ENCODE assay signal across 8 cellular contexts in genomic region chr14:34060747-34061050, GRCh38.
DNase-seq lines count a peak whose midpoint lies in the region; ATAC-seq and TF ChIP-seq lines count a peak whose summit lies in the region.

No MANE protein-coding gene starts in this region.

- H3K36me3 ChIP-seq in mucosa of stomach (ENCODE audit: control insufficient read depth, insufficient read depth, low read length) = no peaks in the 10 kb centered on the region

- peak; percentile 19 for ATAC-seq in HG02840 (IDR thresholded peaks at IDR 0.05; ENCODE audit: low FRiP score, unreplicated experiment)

- H3K4me1 ChIP-seq in mucosa of stomach (ENCODE audit: control insufficient read depth, insufficient read depth, low read length) = peaks cover 16% of the 10 kb centered on the region

- no peaks in the 10 kb centered on the region for H3K27me3 ChIP-seq in mucosa of stomach (ENCODE audit: control insufficient read depth, insufficient read depth, low read length)

- no peaks in the 10 kb centered on the region for H3K9me3 ChIP-seq in mucosa of stomach (ENCODE audit: control insufficient read depth, low read length)

- peaks cover 21% of the 10 kb centered on the region for H3K4me1 Mint-ChIP-seq in dendritic cell treated with granulocyte-macrophage colony-stimulating factor and Interleukin-4, amounts not matched to agents 40 ng/mL and 50 ng/mL, for 4 days (ENCODE audit: low read depth)

- H3K36me3 Mint-ChIP-seq in dendritic cell treated with granulocyte-macrophage colony-stimulating factor and Interleukin-4, amounts not matched to agents 40 ng/mL and 50 ng/mL, for 4 days (ENCODE audit: low read depth) = no peaks in the 10 kb centered on the region

- TF ChIP-seq CTCF in 22Rv1 (IDR thresholded peaks at IDR 0.05) = no peak

- H3K27me3 Mint-ChIP-seq in dendritic cell treated with granulocyte-macrophage colony-stimulating factor and Interleukin-4, amounts not matched to agents 40 ng/mL and 50 ng/mL, for 4 days = peaks cover 24% of the 10 kb centered on the region

- peak overlapping the region; percentile 73 for H3K4me3 ChIP-seq in mucosa of stomach (ENCODE audit: low read length)

- no peak for DNase-seq in erythroblast (lab: John Stamatoyannopoulos, UW)
- no peak for DNase-seq in NCI-H1694 treated with DMSO at 0.1 percent for 48 hours (lab: John Stamatoyannopoulos, UW)
- DNase-seq in NCI-H128 (lab: John Stamatoyannopoulos, UW; ENCODE audit: unreplicated experiment) = no peak
- no peak for DNase-seq in NCI-H2081 treated with DMSO at 0.1 percent for 48 hours (lab: John Stamatoyannopoulos, UW)

- H3K9me3 Mint-ChIP-seq in dendritic cell treated with granulocyte-macrophage colony-stimulating factor and Interleukin-4, amounts not matched to agents 40 ng/mL and 50 ng/mL, for 4 days = no peaks in the 10 kb centered on the region

- intact Hi-C loops in dendritic cell treated with granulocyte-macrophage colony-stimulating factor and Interleukin-4, amounts not matched to agents 40 ng/mL and 50 ng/mL, for 4 days (cut with micrococcal nuclease) = loop anchor here (10.0 kb wide), 1 partner anchor 46 kb away; no protein-coding TSS in a partner anchor

- no peak for TF ChIP-seq POLR2A in erythroblast (IDR thresholded peaks at IDR 0.05; ENCODE audit: low read length)

- peak overlapping the region; percentile 88 for H3K27ac Mint-ChIP-seq in dendritic cell treated with granulocyte-macrophage colony-stimulating factor and Interleukin-4, amounts not matched to agents 40 ng/mL and 50 ng/mL, for 4 days

- peak overlapping the region; percentile 83 for H3K9ac ChIP-seq in mucosa of stomach (ENCODE audit: low read length)

- peak overlapping the region; percentile 76 for H3K4me3 Mint-ChIP-seq in dendritic cell treated with granulocyte-macrophage colony-stimulating factor and Interleukin-4, amounts not matched to agents 40 ng/mL and 50 ng/mL, for 4 days

- peak overlapping the region; percentile 55 for H3K27ac ChIP-seq in 22Rv1
